10 cellular contexts compared by ENCODE assay signal in genomic region chr18:2573408-2573807, GRCh38. TPM values are rescaled to one million over a fixed set of nuclear protein-coding genes. Genes with fewer than 3 reads are reported as not detected.
DNase-seq lines count a peak whose midpoint lies in the region; ATAC-seq and TF ChIP-seq lines count a peak whose summit lies in the region.
"Had no signal": no experiment of that assay in that cellular context is flagged by ENCODE, and none has a peak within 500 bp of the region (broad histone marks: within the 10 kb centered on the region; RNA-seq: fewer than 3 reads in every experiment).

No MANE protein-coding gene starts in this region.

- CTCF ChIA-PET in AG04449 (lab: Yijun Ruan, JAX) (interaction anchor here (0.9 kb wide), 1 partner anchor 16 kb away, joined by 3 read pairs; no protein-coding TSS in a partner anchor), T-cell (lab: Charles Lee) (interaction anchor here (0.5 to 2.1 kb wide), 4 partner anchors 10 to 63 kb away, joined by 3 to 8 read pairs (median 3); no protein-coding TSS in a partner anchor)

- no peak overlapping the region for H3K27ac ChIP-seq in psoas muscle
- H3K27ac ChIP-seq: esophagus muscularis mucosa had no signal

- POLR2A ChIA-PET in AG04449 (lab: Yijun Ruan, JAX): no interaction called here
- POLR2A ChIA-PET in T-cell (lab: Charles Lee): interaction anchor here (0.5 to 1.4 kb wide), 5 partner anchors 16 to 86 kb away, joined by 3 to 7 read pairs (median 6); partner anchors contain the start of gene SMCHD1 (in 1 of the 2)

- H3K9me3 Mint-ChIP-seq in T-cell: no peaks in the 10 kb centered on the region

- no peaks in the 10 kb centered on the region for H3K9me3 ChIP-seq in psoas muscle
- H3K9me3 ChIP-seq: esophagus muscularis mucosa had no signal

- no peaks in the 10 kb centered on the region for H3K36me3 ChIP-seq in psoas muscle (ENCODE audit: insufficient read depth in 1 of 2, low read depth in 1 of 2)
- H3K36me3 ChIP-seq: esophagus muscularis mucosa had no signal

- H3K4me1 Mint-ChIP-seq in T-cell: peaks cover 55 to 65% (median 64%) of the 10 kb centered on the region in 3 donors

- no peaks in the 10 kb centered on the region for H3K36me3 Mint-ChIP-seq in T-cell
- H3K36me3 Mint-ChIP-seq: naive B cell had no signal

- H3K4me3 ChIP-seq in AG04449 (ENCODE audit: low read depth, low read length): peak overlapping the region; percentile 67
- peak overlapping the region; percentile 93; the same call in 1 of the 2 replicates for H3K4me3 ChIP-seq in GM08714 (ENCODE audit: low read length)
- H3K4me3 ChIP-seq in fibroblast of villous mesenchyme (ENCODE audit: low read depth, low read length): peak overlapping the region; percentile 94
- H3K4me3 ChIP-seq in psoas muscle: no peak overlapping the region
- H3K4me3 ChIP-seq: esophagus muscularis mucosa had no signal

- H3K27ac Mint-ChIP-seq in T-cell: peak overlapping the region; percentile 46 to 100

- 40 to 57% (median 47%) methylated on average over 2 of the region's 2 CpGs for WGBS in psoas muscle, 3 donors

- peak overlapping the region; percentile 98 to 100 (median 99) for H3K4me3 Mint-ChIP-seq in T-cell

- H3K27me3 Mint-ChIP-seq in T-cell: no peaks in the 10 kb centered on the region
- H3K27me3 Mint-ChIP-seq: naive B cell had no signal

- peaks cover 15% of the 10 kb centered on the region for H3K4me1 ChIP-seq in psoas muscle

- no peaks in the 10 kb centered on the region for H3K27me3 ChIP-seq in psoas muscle (ENCODE audit: insufficient read depth in 3 of 3, low read length in 2 of 3)

- intact Hi-C loops in psoas muscle (cut with DNase I): loop anchor here in 1 of 2 donors (5.0 kb wide), 1 partner anchor 84 kb away; the partner anchor contains the start of gene SMCHD1

- no peak for DNase-seq in AG04449 (ENCODE audit: low read depth, low spot score)
- DNase-seq in T-cell: no peak
- DNase-seq in fibroblast of villous mesenchyme (ENCODE audit: low read depth): no peak
- no peak for DNase-seq in AML-193 (lab: John Stamatoyannopoulos, UW)
- no peak for DNase-seq in DMS 273 (lab: John Stamatoyannopoulos, UW; ENCODE audit: unreplicated experiment)
- DNase-seq in psoas muscle: no peak
- DNase-seq: naive B cell had no signal

- ATAC-seq in T-cell (replicated peaks in 1 of 4): no peak
- ATAC-seq in HG03175 (IDR thresholded peaks at IDR 0.05; ENCODE audit: unreplicated experiment): no peak
- ATAC-seq in psoas muscle: no peak

- no peak for TF ChIP-seq CTCF in AG04449 (IDR thresholded peaks at IDR 0.05; ENCODE audit: insufficient read depth, low read length, missing control alignments)
- no peak for TF ChIP-seq CTCF in fibroblast of villous mesenchyme (IDR thresholded peaks at IDR 0.05; ENCODE audit: insufficient read depth, low read depth, low read length)
- no peak for TF ChIP-seq CTCF in psoas muscle (IDR thresholded peaks at IDR 0.05)

RNA-seq across cellular contexts. Expression of gene NDC80, which starts 2.1 kb away (rescaled TPM):
- total RNA-seq in T-cell (1 to 10 TPM; 2.3 to 8.2 (median 3.3) TPM), fibroblast of villous mesenchyme (13.2 and 25.5 TPM in 2 replicates), psoas muscle (under 1 TPM in 3 of 4 donors, not detected in 1; 0.17 to 0.42 (median 0.21) TPM)
- under 1 TPM in 2 of 3 donors, not detected in 1; 0.12 to 0.13 TPM for polyA plus RNA-seq in psoas muscle

RNA-seq across cellular contexts. Expression of gene METTL4, which starts 2.1 kb away (rescaled TPM):
- total RNA-seq in T-cell (10 to 100 TPM; 15.1 to 27.7 (median 21.4) TPM), fibroblast of villous mesenchyme (8.7 and 15.1 TPM in 2 replicates), psoas muscle (1 to 10 TPM; 3.7 to 5.0 (median 3.9) TPM)
- polyA plus RNA-seq in psoas muscle: 1 to 10 TPM; 2.7 to 4.9 (median 4.5) TPM
